ENCODE assay signal across 7 cellular contexts in genomic region chr10:27741173-27742091, GRCh38. TPM values are rescaled to one million over a fixed set of nuclear protein-coding genes. Genes with fewer than 3 reads are reported as not detected.
DNase-seq lines count a peak whose midpoint lies in the region; ATAC-seq, FAIRE-seq and TF ChIP-seq lines count a peak whose summit lies in the region.

No MANE protein-coding gene starts in this region.

- no peaks in the 10 kb centered on the region for H3K9me3 ChIP-seq in K562 (replicated peaks; ENCODE audit: control insufficient read depth, insufficient read depth, low read depth, low read length)
- no peaks in the 10 kb centered on the region for H3K9me3 ChIP-seq in stomach

- POLR2A ChIA-PET in K562 (lab: Yijun Ruan, JAX), result no interaction called here

- H3K9me3 Mint-ChIP-seq in IgD-negative memory B cell, result peaks cover 0 to 1% (median 0%) of the 10 kb centered on the region in 3 donors

- TF ChIP-seq POLR2A in K562 (conservative IDR thresholded peaks at IDR 0.05) (no peak), stomach (IDR thresholded peaks at IDR 0.05) (no peak)

- peak overlapping the region; percentile 66 to 89 (median 79) for H3K4me3 Mint-ChIP-seq in IgD-negative memory B cell

- no peaks in the 10 kb centered on the region for H3K36me3 Mint-ChIP-seq in IgD-negative memory B cell

- ATAC-seq in K562 (no peak), left lobe of liver (no peak), HG02571 (IDR thresholded peaks at IDR 0.05; ENCODE audit: unreplicated experiment) (no peak), GM21737 (IDR thresholded peaks at IDR 0.05; ENCODE audit: unreplicated experiment) (no peak)

- TF ChIP-seq EP300 in K562 (IDR thresholded peaks at IDR 0.05; ENCODE audit: low read length) (no peak), stomach (IDR thresholded peaks at IDR 0.05) (no peak)

- no peaks in the 10 kb centered on the region for H4K20me1 ChIP-seq in K562 (replicated peaks; ENCODE audit: control insufficient read depth, insufficient read depth, low read length)

- H3K27me3 ChIP-seq in K562 (ENCODE audit: control insufficient read depth in 2 of 2, insufficient read depth in 2 of 2, low read length in 2 of 2) (peaks cover 11 to 24% of the 10 kb centered on the region in 2 experiments), stomach (peaks cover 0 to 72% (median 55%) of the 10 kb centered on the region in 3 donors)

- no peak for DNase-seq in K562 (ENCODE audit: extremely low read depth in 1 of 4, low spot score in 3 of 4)
- DNase-seq in left lobe of liver (ENCODE audit: low spot score), result peak; percentile 47
- no peak for DNase-seq in stomach
- no peak for DNase-seq in RPMI8226

- no peak overlapping the region for H3K9ac ChIP-seq in K562 (ENCODE audit: insufficient read depth in 1 of 2, low read depth in 2 of 2, low read length in 2 of 2)

- CTCF ChIA-PET in K562 (lab: Yijun Ruan, JAX; ENCODE audit: low intra/inter-chr PET ratio), result interaction anchor here (1.3 kb wide), 1 partner anchor 500 kb away, joined by 4 read pairs; no protein-coding TSS in a partner anchor

- TF ChIP-seq RAD21 in K562 (CRISPR knock-in tag; conservative IDR thresholded peaks at IDR 0.05 in 1 of 2, IDR thresholded peaks at IDR 0.05 in 1 of 2), result no peak

- intact Hi-C loops in K562 (cut with micrococcal nuclease), result loop anchor here (1.0 kb wide), 1 partner anchor 438 kb away; no protein-coding TSS in a partner anchor
- intact Hi-C loops in stomach (cut with DNase I; ENCODE audit: low total_unique reads), result loop anchor here (5.0 kb wide), 1 partner anchor 436 kb away; no protein-coding TSS in a partner anchor

- no TSS peak for BruUV-seq in K562 (replicated peaks; lab: Mats Ljungman, UMichigan)

- in situ Hi-C loops in K562 (cut with MboI), result loop anchor here (25.0 kb wide), 1 partner anchor 646 kb away; no protein-coding TSS in a partner anchor

- no peak overlapping the region for H2AFZ ChIP-seq in K562 (ENCODE audit: low read depth, low read length)

- no peak for FAIRE-seq in K562 (lab: Jason Lieb, UNC)

- H3K4me1 Mint-ChIP-seq in IgD-negative memory B cell, result peaks cover 6 to 13% (median 9%) of the 10 kb centered on the region in 3 donors

- H3K79me2 ChIP-seq in K562 (ENCODE audit: control insufficient read depth, insufficient read depth, low read length), result no peaks in the 10 kb centered on the region

- no peak overlapping the region for H3K27ac Mint-ChIP-seq in IgD-negative memory B cell

- H3K36me3 ChIP-seq in K562 (ENCODE audit: control insufficient read depth, insufficient read depth, low read length) (no peaks in the 10 kb centered on the region), stomach (no peaks in the 10 kb centered on the region)

- peaks cover 0 to 21% of the 10 kb centered on the region in 2 experiments; a peak in 2 of 5 replicates for H3K4me1 ChIP-seq in K562 (replicated peaks in 1 of 2; ENCODE audit: control insufficient read depth in 2 of 2, insufficient read depth in 2 of 2, low read length in 2 of 2)
- peaks cover 50 to 56% (median 54%) of the 10 kb centered on the region in 4 donors for H3K4me1 ChIP-seq in stomach

- H3K27ac ChIP-seq in K562 (ENCODE audit: extremely low read depth, low read depth, low read length) (no peak overlapping the region), stomach (peak overlapping the region in 2 of 5 donors; percentile 86 to 93)

- no peaks in the 10 kb centered on the region for H3K9me1 ChIP-seq in K562 (ENCODE audit: control insufficient read depth, insufficient read depth, low read length)

- H3K4me3 ChIP-seq in K562, result no peak overlapping the region
- peak overlapping the region; percentile 60 to 77 (median 72) for H3K4me3 ChIP-seq in stomach

- H3K4me2 ChIP-seq in K562 (ENCODE audit: insufficient read depth, low read length), result peak overlapping the region; percentile 68; the same call in 1 of the 2 replicates

- no peak for TF ChIP-seq CTCF in K562 (IDR thresholded peaks at IDR 0.05 in 2 of 3, conservative IDR thresholded peaks at IDR 0.05 in 1 of 3; ENCODE audit: insufficient read depth in 2 of 3, low read depth in 1 of 3, low read length in 3 of 3)
- TF ChIP-seq CTCF in stomach (IDR thresholded peaks at IDR 0.05), result no peak

- 5% methylated on average over 40 of the region's 55 CpGs for WGBS in K562 (ENCODE audit: insufficient coverage, low coverage, missing lambda C conversion rate)
- whole genome bisulfite sequencing in stomach, 5 donors, result 11 to 44% (median 16%) methylated on average over 42 to 55 of the region's 55 CpGs

- peaks cover 43% of the 10 kb centered on the region for H3K27me3 Mint-ChIP-seq in IgD-negative memory B cell

TF ChIP-seq in K562, 482 proteins besides CTCF, POLR2A, EP300 and RAD21:
- no peak for TF ChIP-seq NCOA1 (IDR thresholded peaks at IDR 0.05; ENCODE audit: low read depth)
- no peak for TF ChIP-seq BRCA1 (IDR thresholded peaks at IDR 0.05)
- no peak for TF ChIP-seq BRCA1 (CRISPR knock-in tag; IDR thresholded peaks at IDR 0.05)
- no peak for TF ChIP-seq HNRNPK (IDR thresholded peaks at IDR 0.05; ENCODE audit: low read depth, low read length, poor library complexity, severe bottlenecking)
- no peak for TF ChIP-seq ZNF431 (CRISPR knock-in tag; IDR thresholded peaks at IDR 0.05)
- TF ChIP-seq KLF1 (tag; IDR thresholded peaks at IDR 0.05), result no peak
- TF ChIP-seq ZNF584 (CRISPR knock-in tag; IDR thresholded peaks at IDR 0.05; ENCODE audit: low read depth), result no peak
- no peak for TF ChIP-seq SMAD3 (CRISPR knock-in tag; conservative IDR thresholded peaks at IDR 0.05)
- no peak for TF ChIP-seq RNF2 (IDR thresholded peaks at IDR 0.05)
- TF ChIP-seq, protein P1, sequence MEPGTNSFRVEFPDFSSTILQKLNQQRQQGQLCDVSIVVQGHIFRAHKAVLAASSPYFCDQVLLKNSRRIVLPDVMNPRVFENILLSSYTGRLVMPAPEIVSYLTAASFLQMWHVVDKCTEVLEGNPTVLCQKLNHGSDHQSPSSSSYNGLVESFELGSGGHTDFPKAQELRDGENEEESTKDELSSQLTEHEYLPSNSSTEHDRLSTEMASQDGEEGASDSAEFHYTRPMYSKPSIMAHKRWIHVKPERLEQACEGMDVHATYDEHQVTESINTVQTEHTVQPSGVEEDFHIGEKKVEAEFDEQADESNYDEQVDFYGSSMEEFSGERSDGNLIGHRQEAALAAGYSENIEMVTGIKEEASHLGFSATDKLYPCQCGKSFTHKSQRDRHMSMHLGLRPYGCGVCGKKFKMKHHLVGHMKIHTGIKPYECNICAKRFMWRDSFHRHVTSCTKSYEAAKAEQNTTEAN (CRISPR knock-in tag; IDR thresholded peaks at IDR 0.05), result no peak
- no peak for TF ChIP-seq PRPF4 (IDR thresholded peaks at IDR 0.05; ENCODE audit: insufficient read depth, low read depth, low read length, poor library complexity, severe bottlenecking)
- no peak for TF ChIP-seq BHLHE40 (IDR thresholded peaks at IDR 0.05; ENCODE audit: low read length)
- TF ChIP-seq SMARCB1 (IDR thresholded peaks at IDR 0.05; ENCODE audit: insufficient read length, low read depth), result no peak
- no peak for TF ChIP-seq NONO (IDR thresholded peaks at IDR 0.05; ENCODE audit: low read depth in 2 of 2, low read length in 1 of 2)
- no peak for TF ChIP-seq ESRRA (IDR thresholded peaks at IDR 0.05; ENCODE audit: borderline replicate concordance, low read depth)
- TF ChIP-seq, protein P2, sequence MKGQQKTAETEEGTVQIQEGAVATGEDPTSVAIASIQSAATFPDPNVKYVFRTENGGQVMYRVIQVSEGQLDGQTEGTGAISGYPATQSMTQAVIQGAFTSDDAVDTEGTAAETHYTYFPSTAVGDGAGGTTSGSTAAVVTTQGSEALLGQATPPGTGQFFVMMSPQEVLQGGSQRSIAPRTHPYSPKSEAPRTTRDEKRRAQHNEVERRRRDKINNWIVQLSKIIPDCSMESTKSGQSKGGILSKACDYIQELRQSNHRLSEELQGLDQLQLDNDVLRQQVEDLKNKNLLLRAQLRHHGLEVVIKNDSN (CRISPR knock-in tag; IDR thresholded peaks at IDR 0.05), result no peak
- no peak for TF ChIP-seq LCOR (CRISPR knock-in tag; IDR thresholded peaks at IDR 0.05)
- no peak for TF ChIP-seq TAF1 (IDR thresholded peaks at IDR 0.05; ENCODE audit: control insufficient read depth, extremely low read depth, insufficient read depth, low read length, severe bottlenecking)
- TF ChIP-seq MEF2D (tag; conservative IDR thresholded peaks at IDR 0.05; ENCODE audit: low read depth), result no peak
- no peak for TF ChIP-seq IRF1 (CRISPR knock-in tag; IDR thresholded peaks at IDR 0.05; ENCODE audit: borderline replicate concordance)

RNA-seq across cellular contexts. Expression of gene MKX, which starts 4.2 kb away (rescaled TPM):
- polyA plus RNA-seq in IgD-negative memory B cell, result not detected
- total RNA-seq in K562 (2011; cell fraction: chromatin; rRNA removed; ENCODE audit: low replicate concordance), result not detected in 2 replicates
- not detected in 2 replicates for total RNA-seq in K562 (2011; cell fraction: nucleolus; rRNA removed)
- total RNA-seq in K562 (2011; cell fraction: nucleoplasm; rRNA removed), result not detected in 2 replicates
- not detected in 2 replicates for total RNA-seq in K562 (2014; rRNA removed)
- total RNA-seq in K562 (2014; rRNA removed; fragmentation: Illumina TruSeq; extraction: Trizol), result not detected in 2 replicates
- not detected in 2 replicates for total RNA-seq in K562 (2015; rRNA removed; fragmentation: Illumina TruSeq; extraction: Trizol)
- total RNA-seq in K562 (2021), result 0.07 TPM in 1 of 2 replicates, not detected in the other
- polyA plus RNA-seq in K562 (2011; rRNA removed), result not detected in 2 replicates
- not detected in 2 replicates for polyA plus RNA-seq in K562 (2011; cell fraction: cytosol; rRNA removed)
- polyA plus RNA-seq in K562 (2011; cell fraction: nucleus; rRNA removed), result not detected in 2 replicates
- polyA plus RNA-seq in K562 (2012), result not detected in 2 replicates
- polyA plus RNA-seq in K562 (2014; fragmentation: Illumina TruSeq; extraction: Trizol), result not detected in 2 replicates
- under 1 TPM in 1 of 2 experiments, not detected in 1; 0.07 TPM for polyA plus RNA-seq in K562 (2014; fragmentation: Nextera tagmentation; extraction: Ambion mirVana)
- polyA plus RNA-seq in K562 (2014; rRNA removed), result not detected in 2 replicates
- not detected in 2 replicates for polyA minus RNA-seq in K562 (2011; rRNA and poly(A)+ RNA removed)
- not detected in 2 replicates for polyA minus RNA-seq in K562 (2011; cell fraction: cytosol; rRNA and poly(A)+ RNA removed)
- polyA minus RNA-seq in K562 (2011; cell fraction: nucleus; rRNA and poly(A)+ RNA removed), result not detected in 2 replicates
- total RNA-seq in left lobe of liver, result 0.30 TPM
- 10 to 100 TPM in 2 of 5 donors, 1 to 10 TPM in 2, not detected in 1; 1.6 to 24.1 (median 12.2) TPM for total RNA-seq in stomach
- under 1 TPM in 2 of 3 donors, not detected in 1; 0.06 to 0.33 TPM for polyA plus RNA-seq in stomach
